17 cellular contexts compared by ENCODE assay signal in genomic region chr5:74243634-74244033, GRCh38.
DNase-seq lines count a peak whose midpoint lies in the region; ATAC-seq, FAIRE-seq and TF ChIP-seq lines count a peak whose summit lies in the region.
"Had no signal": no experiment of that assay in that cellular context is flagged by ENCODE, and none has a peak within 500 bp of the region (broad histone marks: within the 10 kb centered on the region; RNA-seq: fewer than 3 reads in every experiment).

No MANE protein-coding gene starts in this region.

- intact Hi-C loops in endothelial cell of umbilical vein (cut with micrococcal nuclease) = loop anchor here (2.0 kb wide), 1 partner anchor 13 kb away; no protein-coding TSS in a partner anchor

- H3K9ac ChIP-seq in endothelial cell of umbilical vein (replicated peaks; ENCODE audit: extremely low read depth, insufficient read depth, low read length) (no peak overlapping the region), parathyroid adenoma (no peak overlapping the region)
- H3K9ac ChIP-seq: BLaER1 had no signal

- no peak overlapping the region for H3K4me3 Mint-ChIP-seq in stimulated activated memory B cell treated with anti-CD40 and anti-IgM and Interleukin-4, amounts not matched to agents 10 μg/mL and 1 μg/mL and 100 μg/mL, for 72 hours
- H3K4me3 Mint-ChIP-seq: activated naive CD4-positive, alpha-beta T cell treated with anti-CD3 and anti-CD28 coated beads, Interleukin-2, amount 50 U/mL, for 24 hours; nephron progenitor cell had no signal

- H2AFZ ChIP-seq in endothelial cell of umbilical vein (ENCODE audit: low read depth, low read length) (no peak overlapping the region), parathyroid adenoma (peak overlapping the region; percentile 40)

- H3K36me3 Mint-ChIP-seq in stimulated activated memory B cell treated with anti-CD40 and anti-IgM and Interleukin-4, amounts not matched to agents 10 μg/mL and 1 μg/mL and 100 μg/mL, for 72 hours = no peaks in the 10 kb centered on the region
- H3K36me3 Mint-ChIP-seq: activated naive CD4-positive, alpha-beta T cell treated with anti-CD3 and anti-CD28 coated beads, Interleukin-2, amount 50 U/mL, for 24 hours had no signal

- H3K79me2 ChIP-seq in endothelial cell of umbilical vein (ENCODE audit: control insufficient read depth, insufficient read depth, low read length) (no peaks in the 10 kb centered on the region), parathyroid adenoma (no peaks in the 10 kb centered on the region)

- H3K4me2 ChIP-seq in endothelial cell of umbilical vein (ENCODE audit: insufficient read depth, low read length) (no peak overlapping the region), parathyroid adenoma (ENCODE audit: low read length) (no peak overlapping the region)
- H3K4me2 ChIP-seq: BLaER1 had no signal

- H3K4me1 Mint-ChIP-seq in stimulated activated memory B cell treated with anti-CD40 and anti-IgM and Interleukin-4, amounts not matched to agents 10 μg/mL and 1 μg/mL and 100 μg/mL, for 72 hours = no peaks in the 10 kb centered on the region
- H3K4me1 Mint-ChIP-seq: activated naive CD4-positive, alpha-beta T cell treated with anti-CD3 and anti-CD28 coated beads, Interleukin-2, amount 50 U/mL, for 24 hours had no signal

- no peaks in the 10 kb centered on the region for H3K9me1 ChIP-seq in endothelial cell of umbilical vein (replicated peaks; ENCODE audit: control insufficient read depth, extremely low read depth, insufficient read depth, low read length)

- POLR2A ChIA-PET in HEK293 (lab: Yijun Ruan, JAX) = no interaction called here
- POLR2A ChIA-PET in endothelial cell of umbilical vein (lab: Charles Lee) = no interaction called here

- no peak for ATAC-seq in stimulated activated memory B cell treated with anti-CD40 and anti-IgM and Interleukin-4, amounts not matched to agents 10 μg/mL and 1 μg/mL and 100 μg/mL, for 72 hours
- ATAC-seq in GM19023 (IDR thresholded peaks at IDR 0.05; ENCODE audit: unreplicated experiment) = no peak

- H3K27ac Mint-ChIP-seq in stimulated activated memory B cell treated with anti-CD40 and anti-IgM and Interleukin-4, amounts not matched to agents 10 μg/mL and 1 μg/mL and 100 μg/mL, for 72 hours = no peak overlapping the region
- H3K27ac Mint-ChIP-seq: activated naive CD4-positive, alpha-beta T cell treated with anti-CD3 and anti-CD28 coated beads, Interleukin-2, amount 50 U/mL, for 24 hours; nephron progenitor cell had no signal

- peak; percentile 67 for FAIRE-seq in endothelial cell of umbilical vein (lab: Jason Lieb, UNC)

- DNase-seq in NCI-H748 (lab: John Stamatoyannopoulos, UW; ENCODE audit: unreplicated experiment) (peak; percentile 48), endothelial cell of umbilical vein (ENCODE audit: low read depth, low spot score) (peak; percentile 61), substantia nigra (lab: John Stamatoyannopoulos, UW) (no peak)
- DNase-seq: activated CD4-positive, alpha-beta T cell treated with anti-CD3 and anti-CD28 coated beads for 48 hours; activated T-cell treated with anti-CD3 and anti-CD28 coated beads for 4 hours; DMS79; NCI-H2081 treated with DMSO at 0.1 percent for 48 hours; nephron progenitor cell; Right ventricle myocardium superior; testis had no signal

- no TSS peak for BruUV-seq in endothelial cell of umbilical vein (replicated peaks; lab: Mats Ljungman, UMichigan)

- H4K20me1 ChIP-seq in endothelial cell of umbilical vein (replicated peaks; ENCODE audit: control insufficient read depth, extremely low read depth, insufficient read depth, low read length) = no peaks in the 10 kb centered on the region
- H4K20me1 ChIP-seq: BLaER1 had no signal

- no peak overlapping the region for H3K4me3 ChIP-seq in HEK293 (ENCODE audit: low read depth, low read length)
- H3K4me3 ChIP-seq in endothelial cell of umbilical vein (replicated peaks in 1 of 3; ENCODE audit: insufficient read depth in 1 of 3, low read depth in 1 of 3, low read length in 3 of 3) = no peak overlapping the region
- H3K4me3 ChIP-seq in parathyroid adenoma (ENCODE audit: low read depth, low read length) = no peak overlapping the region
- H3K4me3 ChIP-seq: BLaER1, lung, testis had no signal

- H3K36me3 ChIP-seq in HEK293 (ENCODE audit: control insufficient read depth in 2 of 2, insufficient read depth in 1 of 2, low read length in 2 of 2) (no peaks in the 10 kb centered on the region), endothelial cell of umbilical vein (ENCODE audit: control insufficient read depth in 2 of 2, extremely low read depth in 1 of 2, insufficient read depth in 2 of 2, low read length in 2 of 2) (no peaks in the 10 kb centered on the region), parathyroid adenoma (ENCODE audit: control insufficient read depth, insufficient read depth, low read length) (no peaks in the 10 kb centered on the region)
- H3K36me3 ChIP-seq: BLaER1 had no signal

- CTCF ChIA-PET in HEK293 (lab: Yijun Ruan, JAX) (interaction anchor here (1.2 kb wide), 1 partner anchor 91 kb away, joined by 3 read pairs; no protein-coding TSS in a partner anchor), endothelial cell of umbilical vein (lab: Charles Lee) (interaction anchor here (0.7 to 1.2 kb wide), 3 partner anchors 14 to 30 kb away, joined by 3 read pairs; no protein-coding TSS in a partner anchor)

- no peak for TF ChIP-seq CTCF in HEK293 (tag by site-specific recombination; IDR thresholded peaks at IDR 0.05)
- no peak for TF ChIP-seq CTCF in endothelial cell of umbilical vein (IDR thresholded peaks at IDR 0.05; ENCODE audit: extremely low read depth in 1 of 2, insufficient read depth in 1 of 2, low read depth in 1 of 2, low read length in 2 of 2)
- TF ChIP-seq CTCF in parathyroid adenoma (IDR thresholded peaks at IDR 0.05) = no peak

- no peaks in the 10 kb centered on the region for H3K9me3 Mint-ChIP-seq in stimulated activated memory B cell treated with anti-CD40 and anti-IgM and Interleukin-4, amounts not matched to agents 10 μg/mL and 1 μg/mL and 100 μg/mL, for 72 hours
- H3K9me3 Mint-ChIP-seq: activated naive CD4-positive, alpha-beta T cell treated with anti-CD3 and anti-CD28 coated beads, Interleukin-2, amount 50 U/mL, for 24 hours; nephron progenitor cell had no signal

- peaks cover 26% of the 10 kb centered on the region for H3K27me3 Mint-ChIP-seq in stimulated activated memory B cell treated with anti-CD40 and anti-IgM and Interleukin-4, amounts not matched to agents 10 μg/mL and 1 μg/mL and 100 μg/mL, for 72 hours

- H3K27me3 ChIP-seq in endothelial cell of umbilical vein (ENCODE audit: control insufficient read depth in 2 of 2, insufficient read depth in 2 of 2, low read length in 2 of 2) (peaks cover 4 to 8% of the 10 kb centered on the region in 2 experiments), parathyroid adenoma (ENCODE audit: control insufficient read depth, insufficient read depth, low read length) (no peaks in the 10 kb centered on the region)
- H3K27me3 ChIP-seq: BLaER1, testis had no signal

- H3K4me1 ChIP-seq in HEK293 (ENCODE audit: control insufficient read depth, insufficient read depth, low read length) = no peaks in the 10 kb centered on the region; the same call in 1 of the 2 replicates
- H3K4me1 ChIP-seq in endothelial cell of umbilical vein (ENCODE audit: control insufficient read depth, extremely low read depth, insufficient read depth, low read length) = peaks cover 8% of the 10 kb centered on the region
- H3K4me1 ChIP-seq in parathyroid adenoma = peaks cover 3% of the 10 kb centered on the region
- H3K4me1 ChIP-seq: BLaER1 had no signal

- dilution Hi-C loops in endothelial cell of umbilical vein (cut with MboI; ENCODE audit: extremely low pct_ligation_motif_present, low sequenced_read_pairs) = no loop called here

- H3K9me3 ChIP-seq in HEK293 (ENCODE audit: control insufficient read depth, insufficient read depth, low read depth, low read length) (no peaks in the 10 kb centered on the region), endothelial cell of umbilical vein (replicated peaks; ENCODE audit: control insufficient read depth, insufficient read depth, low read length) (no peaks in the 10 kb centered on the region), parathyroid adenoma (ENCODE audit: control insufficient read depth, low read length) (no peaks in the 10 kb centered on the region)
- H3K9me3 ChIP-seq: BLaER1, testis had no signal

- H3K27ac ChIP-seq in HEK293 (ENCODE audit: extremely low read depth, low read depth, low read length) = no peak overlapping the region
- no peak overlapping the region for H3K27ac ChIP-seq in endothelial cell of umbilical vein (ENCODE audit: insufficient read depth, low read depth, low read length)
- no peak overlapping the region for H3K27ac ChIP-seq in parathyroid adenoma
- H3K27ac ChIP-seq in substantia nigra (ENCODE audit: low read depth, low read length, poor library complexity, severe bottlenecking) = no peak overlapping the region
- H3K27ac ChIP-seq: BLaER1, testis had no signal

- TF ChIP-seq POLR2A in endothelial cell of umbilical vein (IDR thresholded peaks at IDR 0.05; ENCODE audit: low read depth, low read length) = no peak

TF ChIP-seq in HEK293, 187 proteins besides CTCF, POLR2A, EP300 and RAD21 (continues in another document):
- TF ChIP-seq SETDB1 (IDR thresholded peaks at IDR 0.05; ENCODE audit: insufficient read length, low read length) (no peak), ZNF76 (tag by site-specific recombination; IDR thresholded peaks at IDR 0.05; ENCODE audit: borderline replicate concordance, low read depth) (no peak), REPIN1 (tag by site-specific recombination; IDR thresholded peaks at IDR 0.05; ENCODE audit: low read depth) (no peak)

TF ChIP-seq in endothelial cell of umbilical vein, 7 proteins besides CTCF, POLR2A, EP300 and RAD21:
- TF ChIP-seq FOS (IDR thresholded peaks at IDR 0.05; ENCODE audit: borderline replicate concordance, insufficient read depth, low read length) (no peak), MYC (IDR thresholded peaks at IDR 0.05; ENCODE audit: low read depth, low read length) (no peak), EZH2 (IDR thresholded peaks at IDR 0.05; ENCODE audit: borderline replicate concordance, low read depth, low read length, severe bottlenecking) (no peak), JUN (IDR thresholded peaks at IDR 0.05; ENCODE audit: borderline replicate concordance, insufficient read depth, insufficient read length, low read depth) (no peak), MAX (IDR thresholded peaks at IDR 0.05; ENCODE audit: insufficient read depth, insufficient read length) (no peak), POLR2AphosphoS5 (IDR thresholded peaks at IDR 0.05; ENCODE audit: insufficient read depth, low read depth, low read length) (no peak), GATA2 (IDR thresholded peaks at IDR 0.05; ENCODE audit: insufficient read depth, insufficient read length, low read depth, low read length) (no peak)
TF ChIP-seq in endothelial cell of umbilical vein: peak in this region for 0.

Comparison
In these comparisons a context has a peak if more than half of its experiments do, and no peak if none do; other contexts are left out.
1. DNase-seq: peak in NCI-H748 (single experiment) and endothelial cell of umbilical vein (single experiment); none in substantia nigra (0 of 49).